In the genomic region with DNA sequence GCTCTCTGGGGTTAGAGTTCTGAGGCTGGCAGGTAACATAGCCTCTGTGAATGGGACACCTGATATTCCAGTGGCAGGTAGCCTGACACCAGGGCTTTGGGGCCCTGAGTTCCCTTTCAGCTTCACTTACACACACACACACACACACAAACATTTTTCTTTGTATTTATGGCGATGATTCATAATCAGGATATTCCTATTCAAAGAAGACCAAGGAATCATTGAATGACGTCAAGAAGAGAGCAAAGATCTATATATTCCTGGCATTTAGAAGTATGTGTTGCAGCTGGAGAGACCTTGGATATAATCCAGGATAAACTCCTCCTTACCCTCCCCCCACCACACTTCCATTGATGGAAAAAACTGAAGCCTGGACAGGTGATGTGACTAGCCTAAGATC, we compare ENCODE assay signal across 21 cellular contexts. TPM values are rescaled to one million over a fixed set of nuclear protein-coding genes. Genes with fewer than 3 reads are reported as not detected.
"Had no signal": no experiment of that assay in that cellular context is flagged by ENCODE, and none has a peak within 500 bp of the region (broad histone marks: within the 10 kb centered on the region; RNA-seq: fewer than 3 reads in every experiment).

No MANE protein-coding gene starts in this region.

- ATAC-seq: activated CD8-positive, alpha-beta memory T cell treated with anti-CD3 and anti-CD28 coated beads, Interleukin-2, amount 10 ng/mL, durations not matched to agents 7 days and 5 days; heart left ventricle; left ventricle myocardium superior; mucosa of descending colon; right cardiac atrium; WTC11 had no signal

- H3K27ac ChIP-seq: esophagus squamous epithelium, heart left ventricle, skin epidermis, tibial artery had no signal

- H3K4me1 ChIP-seq: heart left ventricle, tibial artery had no signal

- H3K9me3 ChIP-seq: tibial artery had no signal

- H3K36me3 ChIP-seq: esophagus squamous epithelium, heart left ventricle, tibial artery had no signal

- DNase-seq: activated CD8-positive, alpha-beta memory T cell treated with anti-CD3 and anti-CD28 coated beads, Interleukin-2, amount 10 ng/mL, durations not matched to agents 7 days and 5 days; activated naive CD4-positive, alpha-beta T cell; activated naive CD8-positive, alpha-beta T cell treated with anti-CD3 and anti-CD28 coated beads for 36 hours; amygdala; cerebellar nuclear complex; cortex of kidney; effector CD4-positive, alpha-beta T cell; esophagus squamous epithelium; heart left ventricle; immature natural killer cell; kidney glomerular epithelial cell; left ventricle myocardium superior; mesenchymal stem cell; mucosa of descending colon; naive B cell; right cardiac atrium; substantia nigra; tibial artery had no signal

- H3K27me3 ChIP-seq: esophagus squamous epithelium, heart left ventricle, tibial artery had no signal

- H3K4me3 ChIP-seq: esophagus squamous epithelium, heart left ventricle, mucosa of descending colon, skin epidermis, tibial artery had no signal

RNA-seq across cellular contexts. Expression of a gene that starts 7.9 kb away (rescaled TPM):
- total RNA-seq: activated CD4-positive, alpha-beta T cell treated with anti-CD3 and anti-CD28 coated beads for 36 hours; activated CD8-positive, alpha-beta memory T cell treated with anti-CD3 and anti-CD28 coated beads, Interleukin-2, amount 10 ng/mL, durations not matched to agents 7 days and 5 days; activated naive CD8-positive, alpha-beta T cell treated with anti-CD3 and anti-CD28 coated beads for 36 hours had no signal
